ENCODE assay signal across 19 cellular contexts in genomic region chr5:155898284-155898683, GRCh38.
"Had no signal": no experiment of that assay in that cellular context is flagged by ENCODE, and none has a peak within 500 bp of the region (broad histone marks: within the 10 kb centered on the region; RNA-seq: fewer than 3 reads in every experiment).

No MANE protein-coding gene starts in this region.

- ATAC-seq: effector memory CD8-positive, alpha-beta T cell; foreskin keratinocyte; natural killer cell; stimulated activated effector memory CD8-positive, alpha-beta T cell treated with anti-CD3 and anti-CD28 coated beads, Interleukin-12 subunit alpha, Interleukin-12 subunit beta, amount 100 ng/mL, for 72 hours had no signal

- H3K9me3 ChIP-seq: esophagus muscularis mucosa, ovary, right atrium auricular region, sigmoid colon, thoracic aorta, transverse colon had no signal

- H3K36me3 ChIP-seq: esophagus muscularis mucosa, ovary, right atrium auricular region, sigmoid colon, thoracic aorta, transverse colon had no signal

- H3K4me3 ChIP-seq: esophagus muscularis mucosa, hepatocyte, ovary, right atrium auricular region, sigmoid colon, thoracic aorta, transverse colon had no signal

- H2AFZ ChIP-seq: hepatocyte had no signal

- H3K27ac ChIP-seq: epithelial cell of prostate, esophagus muscularis mucosa, foreskin keratinocyte, hepatocyte, ovary, right atrium auricular region, sigmoid colon, thoracic aorta, transverse colon had no signal

- H3K4me1 ChIP-seq: foreskin keratinocyte, right atrium auricular region, sigmoid colon, transverse colon had no signal

- H3K27me3 ChIP-seq: esophagus muscularis mucosa, foreskin keratinocyte, hepatocyte, ovary, right atrium auricular region, sigmoid colon, transverse colon had no signal

- H3K79me2 ChIP-seq: hepatocyte had no signal

- DNase-seq: effector memory CD8-positive, alpha-beta T cell; head of caudate nucleus; kidney glomerular epithelial cell; mammary epithelial cell; natural killer cell; ovary; sigmoid colon; small intestine; stimulated activated CD4-positive, alpha-beta T cell treated with anti-CD3 and anti-CD28 coated beads, Interleukin-4, amount 100 ng/mL, for 1 hour; stimulated activated CD8-positive, alpha-beta memory T cell treated with anti-CD3 and anti-CD28 coated beads, Interleukin-4, amount 100 ng/mL, for 48 hours; substantia nigra; transverse colon had no signal

- H3K4me2 ChIP-seq: hepatocyte had no signal
